8 cellular contexts compared by ENCODE assay signal in the genomic region with DNA sequence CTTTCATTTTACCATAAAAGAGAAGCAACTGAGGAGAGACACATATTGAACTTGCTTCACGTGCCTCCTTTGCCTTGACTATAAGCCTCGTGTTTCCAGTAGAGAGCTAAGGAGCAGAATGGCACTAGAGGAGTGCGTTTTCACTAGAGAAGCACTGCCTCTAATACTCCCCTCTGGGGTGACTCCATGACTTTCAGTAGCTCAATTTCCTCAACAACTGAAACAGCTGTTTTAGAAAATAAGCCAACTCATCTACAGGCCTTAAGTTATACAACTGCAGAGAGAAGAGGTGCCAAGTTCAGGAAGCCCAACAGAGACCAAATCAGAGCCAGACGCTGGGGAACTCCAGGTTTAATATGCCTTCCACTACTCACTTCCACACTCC. TPM values are rescaled to one million over a fixed set of nuclear protein-coding genes. Genes with fewer than 3 reads are reported as not detected.
A peak's percentile ranks its signal among the peaks of the same experiment; 100 is the strongest.
DNase-seq lines count a peak whose midpoint lies in the region; ATAC-seq and TF ChIP-seq lines count a peak whose summit lies in the region.

No MANE protein-coding gene starts in this region.

- no peaks in the 10 kb centered on the region for H3K27me3 ChIP-seq in gastrocnemius medialis

- peaks cover 72% of the 10 kb centered on the region for H3K4me1 Mint-ChIP-seq in activated naive CD4-positive, alpha-beta T cell treated with anti-CD3 and anti-CD28 coated beads, Interleukin-2, amount 50 U/mL, for 24 hours

- peak overlapping the region; percentile 97 for H3K4me3 Mint-ChIP-seq in activated naive CD4-positive, alpha-beta T cell treated with anti-CD3 and anti-CD28 coated beads, Interleukin-2, amount 50 U/mL, for 24 hours

- peak overlapping the region; percentile 98 for H3K27ac ChIP-seq in VCaP
- H3K27ac ChIP-seq in gastrocnemius medialis, result peak overlapping the region; percentile 92 to 95 (median 94)

- ATAC-seq in gastrocnemius medialis (no peak), GM19035 (IDR thresholded peaks at IDR 0.05; ENCODE audit: unreplicated experiment) (no peak)

- no peaks in the 10 kb centered on the region for H3K36me3 ChIP-seq in gastrocnemius medialis

- intact Hi-C loops in gastrocnemius medialis (cut with DNase I; ENCODE audit: low total_unique reads), result no loop called here

- no peak for TF ChIP-seq CTCF in VCaP (conservative IDR thresholded peaks at IDR 0.05)
- no peak for TF ChIP-seq CTCF in gastrocnemius medialis (IDR thresholded peaks at IDR 0.05 in 4 of 5, conservative IDR thresholded peaks at IDR 0.05 in 1 of 5)

- peaks cover 2% of the 10 kb centered on the region for H3K36me3 Mint-ChIP-seq in activated naive CD4-positive, alpha-beta T cell treated with anti-CD3 and anti-CD28 coated beads, Interleukin-2, amount 50 U/mL, for 24 hours

- H3K9me3 Mint-ChIP-seq in activated naive CD4-positive, alpha-beta T cell treated with anti-CD3 and anti-CD28 coated beads, Interleukin-2, amount 50 U/mL, for 24 hours, result no peaks in the 10 kb centered on the region

- H3K9me3 ChIP-seq in gastrocnemius medialis, result no peaks in the 10 kb centered on the region

- in situ Hi-C loops in gastrocnemius medialis (cut with MboI; ENCODE audit: low sequenced_read_pairs in 4 of 4), result loop anchor here in 1 of 4 donors (10.0 kb wide), 1 partner anchor 323 kb away; the partner anchor contains the start of gene CRTAP

- H3K4me1 ChIP-seq in gastrocnemius medialis, result peaks cover 52 to 53% of the 10 kb centered on the region in 2 donors

- no peak for DNase-seq in activated naive CD4-positive, alpha-beta T cell treated with anti-CD3 and anti-CD28 coated beads, Interleukin-2, amount 50 U/mL, for 16 hours
- peak; percentile 14 for DNase-seq in foreskin melanocyte
- no peak for DNase-seq in gastrocnemius medialis
- DNase-seq in DMS53 (lab: John Stamatoyannopoulos, UW), result no peak
- DNase-seq in NCI-H1105 treated with DMSO at 0.1 percent for 48 hours (lab: John Stamatoyannopoulos, UW), result no peak

- no peak for TF ChIP-seq POLR2A in gastrocnemius medialis (IDR thresholded peaks at IDR 0.05)

- H3K4me3 ChIP-seq in gastrocnemius medialis, result peak overlapping the region; percentile 70 to 91 (median 80)

- H3K27ac Mint-ChIP-seq in activated naive CD4-positive, alpha-beta T cell treated with anti-CD3 and anti-CD28 coated beads, Interleukin-2, amount 50 U/mL, for 24 hours, result peak overlapping the region; percentile 95

- H3K27me3 Mint-ChIP-seq in activated naive CD4-positive, alpha-beta T cell treated with anti-CD3 and anti-CD28 coated beads, Interleukin-2, amount 50 U/mL, for 24 hours, result no peaks in the 10 kb centered on the region

RNA-seq across cellular contexts. Expression of gene UBP1, which starts 1.9 kb away (rescaled TPM):
- total RNA-seq in gastrocnemius medialis, result 10 to 100 TPM; 19.1 to 28.9 (median 24.2) TPM
